In the genomic region with DNA sequence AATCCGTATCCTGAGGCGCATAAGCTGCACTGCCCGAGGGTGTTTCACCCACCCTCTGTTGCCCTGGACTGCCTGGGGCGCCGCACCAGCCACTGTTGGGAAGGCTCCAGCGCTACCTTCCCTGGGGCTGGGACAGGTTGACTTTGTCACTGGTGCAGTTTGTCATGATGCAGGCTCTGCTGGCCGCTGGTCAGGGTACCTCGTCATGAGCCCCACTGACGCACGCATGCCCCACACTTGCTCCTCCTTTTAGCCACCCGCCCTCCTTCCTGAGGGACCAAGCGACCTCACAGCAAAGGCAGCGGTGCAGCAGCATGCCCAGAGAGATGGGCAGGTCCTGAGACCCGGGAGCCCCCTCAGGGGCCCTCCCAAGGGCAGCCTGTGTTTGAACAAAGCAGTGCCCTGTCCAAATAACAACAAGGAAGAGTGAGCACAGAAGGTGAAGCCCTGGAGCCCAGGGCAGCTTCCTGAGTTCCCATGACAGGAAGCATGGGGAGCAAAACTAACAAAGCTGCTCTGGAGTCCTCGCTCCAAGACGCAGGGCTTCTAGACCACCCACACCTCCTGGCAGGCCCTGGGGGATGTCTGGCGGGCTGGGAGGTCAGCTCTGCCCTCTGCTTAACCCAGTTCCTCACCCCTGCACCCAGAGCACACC, we compare ENCODE assay signal across 27 cellular contexts. TPM values are rescaled to one million over a fixed set of nuclear protein-coding genes. Genes with fewer than 3 reads are reported as not detected.
"Had no signal": no experiment of that assay in that cellular context is flagged by ENCODE, and none has a peak within 500 bp of the region (broad histone marks: within the 10 kb centered on the region; RNA-seq: fewer than 3 reads in every experiment).

No MANE protein-coding gene starts in this region.

- H3K27ac Mint-ChIP-seq: nephron progenitor cell; stimulated activated naive B cell treated with anti-CD40 and anti-IgM and Interleukin-4, amounts not matched to agents 10 μg/mL and 1 μg/mL and 100 μg/mL, for 72 hours; T-helper 1 cell treated with Interleukin-12 subunit alpha and Interleukin-12 subunit beta and Interleukin-4 antibody, amounts not matched to agents 30 μg/mL and 1 μg/mL, for 36 hours had no signal

- H3K36me3 ChIP-seq: brain microvascular endothelial cell, tibial artery, vagina had no signal

- H3K27ac ChIP-seq: brain microvascular endothelial cell, tibial artery, vagina, VCaP had no signal

- H3K9me3 Mint-ChIP-seq: nephron progenitor cell; T-helper 1 cell treated with Interleukin-12 subunit alpha and Interleukin-12 subunit beta and Interleukin-4 antibody, amounts not matched to agents 30 μg/mL and 1 μg/mL, for 36 hours had no signal

- H3K9me3 ChIP-seq: tibial artery, vagina had no signal

- H3K4me1 Mint-ChIP-seq: stimulated activated naive B cell treated with anti-CD40 and anti-IgM and Interleukin-4, amounts not matched to agents 10 μg/mL and 1 μg/mL and 100 μg/mL, for 72 hours had no signal

- H3K4me3 Mint-ChIP-seq: nephron progenitor cell; stimulated activated naive B cell treated with anti-CD40 and anti-IgM and Interleukin-4, amounts not matched to agents 10 μg/mL and 1 μg/mL and 100 μg/mL, for 72 hours; T-helper 1 cell treated with Interleukin-12 subunit alpha and Interleukin-12 subunit beta and Interleukin-4 antibody, amounts not matched to agents 30 μg/mL and 1 μg/mL, for 36 hours had no signal

- DNase-seq: activated CD4-positive, CD25-positive, alpha-beta regulatory T cell treated with anti-CD3 and anti-CD28 coated beads, Interleukin-2, amount 50 U/mL, for 72 hours; activated CD8-positive, alpha-beta memory T cell treated with anti-CD3 and anti-CD28 coated beads for 24 hours; activated CD8-positive, alpha-beta memory T cell treated with anti-CD3 and anti-CD28 coated beads, Interleukin-2, amount 50 U/mL, for 48 hours; activated effector memory CD4-positive, alpha-beta T cell treated with Interleukin-2 at 50 U/mL for 16 hours; activated naive CD4-positive, alpha-beta T cell treated with anti-CD3 and anti-CD28 coated beads, Interleukin-2, amount 50 U/mL, for 16 hours; activated T-cell treated with anti-CD3 and anti-CD28 coated beads, Interleukin-2, amount 50 U/mL, for 48 hours; brain microvascular endothelial cell; cerebellar nuclear complex; cortex of kidney; erythroblast; foreskin melanocyte; glutamatergic neuron; hippocampal formation; nephron progenitor cell; occipital lobe; stimulated activated naive B cell treated with anti-CD40 and anti-IgM and Interleukin-4, amounts not matched to agents 10 μg/mL and 1 μg/mL and 100 μg/mL, for 72 hours had no signal

- H3K4me3 ChIP-seq: smooth muscle cell, tibial artery, vagina had no signal

- H3K27me3 ChIP-seq: brain microvascular endothelial cell, tibial artery, vagina had no signal

- H3K4me2 ChIP-seq: smooth muscle cell had no signal

- H3K36me3 Mint-ChIP-seq: stimulated activated naive B cell treated with anti-CD40 and anti-IgM and Interleukin-4, amounts not matched to agents 10 μg/mL and 1 μg/mL and 100 μg/mL, for 72 hours had no signal

- H3K4me1 ChIP-seq: vagina had no signal

- ATAC-seq: left lobe of liver; sciatic nerve; stimulated activated naive B cell treated with anti-CD40 and anti-IgM and Interleukin-4, amounts not matched to agents 10 μg/mL and 1 μg/mL and 100 μg/mL, for 72 hours had no signal

- FAIRE-seq: endometrium, islet of Langerhans had no signal

RNA-seq across cellular contexts. Expression of gene SMOC2, which starts 50.1 kb away (rescaled TPM):
- total RNA-seq: myocyte, pulmonary artery endothelial cell had no signal
